In the genomic region with DNA sequence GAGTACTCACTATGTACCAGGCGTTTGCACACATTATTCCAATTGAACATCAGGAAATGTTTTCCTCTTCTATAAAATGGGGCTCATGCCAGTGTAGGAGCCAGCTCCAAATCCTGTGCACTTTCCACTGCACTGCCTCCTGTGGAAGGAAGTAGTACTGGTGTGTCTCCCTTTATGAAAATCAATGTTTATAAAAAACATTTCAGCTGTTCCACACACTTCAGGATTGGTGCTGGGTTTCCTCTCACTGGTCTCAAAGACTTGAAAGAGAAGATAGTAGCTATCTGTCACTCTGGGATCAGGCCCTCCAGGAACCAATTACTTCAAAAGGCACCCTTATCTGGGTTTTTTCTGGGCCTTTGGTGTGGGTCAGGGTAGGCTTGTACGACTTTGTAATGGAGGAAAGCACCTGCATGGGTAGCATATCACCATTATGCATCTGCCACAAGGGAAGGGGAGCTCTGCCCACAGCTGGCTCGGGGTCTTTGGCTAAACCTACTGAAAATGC, we compare ENCODE assay signal across 8 cellular contexts. TPM values are rescaled to one million over a fixed set of nuclear protein-coding genes. Genes with fewer than 3 reads are reported as not detected.
DNase-seq lines count a peak whose midpoint lies in the region; ATAC-seq and TF ChIP-seq lines count a peak whose summit lies in the region.

No MANE protein-coding gene starts in this region.

- H3K36me3 ChIP-seq in left ventricle myocardium inferior: peaks cover 85% of the 10 kb centered on the region

- no peaks in the 10 kb centered on the region for H3K9me3 ChIP-seq in left ventricle myocardium inferior (replicated peaks)

- intact Hi-C loops in left ventricle myocardium inferior (cut with micrococcal nuclease): no loop called here

- peaks cover 18% of the 10 kb centered on the region for H3K4me1 Mint-ChIP-seq in stimulated activated naive CD8-positive, alpha-beta T cell treated with anti-CD3 and anti-CD28 coated beads, Interleukin-15, Interleukin-2, amounts not matched to agents 100 ng/mL and 50 ng/mL, for 24 hours (ENCODE audit: low read depth)

- H3K27me3 Mint-ChIP-seq in stimulated activated naive CD8-positive, alpha-beta T cell treated with anti-CD3 and anti-CD28 coated beads, Interleukin-15, Interleukin-2, amounts not matched to agents 100 ng/mL and 50 ng/mL, for 24 hours: no peaks in the 10 kb centered on the region

- no peak for DNase-seq in stimulated activated naive CD8-positive, alpha-beta T cell treated with anti-CD3 and anti-CD28 coated beads, Interleukin-15, Interleukin-2, amounts not matched to agents 100 U/mL and 50 U/mL, for 24 hours
- peak; percentile 11 for DNase-seq in activated CD4-positive, alpha-beta T cell treated with anti-CD3 and anti-CD28 coated beads, Interleukin-2, amount 50 U/mL, for 1 hour
- no peak for DNase-seq in left ventricle myocardium inferior
- no peak for DNase-seq in GM10248 (ENCODE audit: extremely low spot score)
- DNase-seq in SKM-1 treated with dmso at 0.1 percent for 144 hours (lab: John Stamatoyannopoulos, UW; ENCODE audit: unreplicated experiment): no peak
- DNase-seq in HPDE6-E6E7 (ENCODE audit: extremely low spot score): no peak
- no peak for DNase-seq in NCI-H128 (lab: John Stamatoyannopoulos, UW; ENCODE audit: unreplicated experiment)

- POLR2A ChIA-PET in GM10248 (lab: Yijun Ruan, JAX): no interaction called here

- H3K4me1 ChIP-seq in left ventricle myocardium inferior: peaks cover 6% of the 10 kb centered on the region

- H3K4me3 ChIP-seq in left ventricle myocardium inferior: no peak overlapping the region

- peaks cover 82% of the 10 kb centered on the region for H3K36me3 Mint-ChIP-seq in stimulated activated naive CD8-positive, alpha-beta T cell treated with anti-CD3 and anti-CD28 coated beads, Interleukin-15, Interleukin-2, amounts not matched to agents 100 ng/mL and 50 ng/mL, for 24 hours (ENCODE audit: low read depth)

- no peak for ATAC-seq in stimulated activated naive CD8-positive, alpha-beta T cell treated with anti-CD3 and anti-CD28 coated beads, Interleukin-15, Interleukin-2, amounts not matched to agents 100 U/mL and 50 U/mL, for 24 hours

- CTCF ChIA-PET in GM10248 (lab: Yijun Ruan, JAX): interaction anchor here (0.7 to 5.8 kb wide), 10 partner anchors 9 to 72 kb away, joined by 3 to 37 read pairs (median 3); no protein-coding TSS in a partner anchor

- no peak overlapping the region for H3K4me3 Mint-ChIP-seq in stimulated activated naive CD8-positive, alpha-beta T cell treated with anti-CD3 and anti-CD28 coated beads, Interleukin-15, Interleukin-2, amounts not matched to agents 100 ng/mL and 50 ng/mL, for 24 hours

- H3K27me3 ChIP-seq in left ventricle myocardium inferior (ENCODE audit: low read depth): no peaks in the 10 kb centered on the region

- H3K27ac Mint-ChIP-seq in stimulated activated naive CD8-positive, alpha-beta T cell treated with anti-CD3 and anti-CD28 coated beads, Interleukin-15, Interleukin-2, amounts not matched to agents 100 ng/mL and 50 ng/mL, for 24 hours: peak overlapping the region; percentile 52

- TF ChIP-seq CTCF in left ventricle myocardium inferior (IDR thresholded peaks at IDR 0.05; ENCODE audit: borderline replicate concordance): peak; percentile 53
- no peak for TF ChIP-seq CTCF in GM10248 (IDR thresholded peaks at IDR 0.05; ENCODE audit: control extremely low read depth, extremely low read depth, low read depth, missing control alignments)

- H3K9me3 Mint-ChIP-seq in stimulated activated naive CD8-positive, alpha-beta T cell treated with anti-CD3 and anti-CD28 coated beads, Interleukin-15, Interleukin-2, amounts not matched to agents 100 ng/mL and 50 ng/mL, for 24 hours: no peaks in the 10 kb centered on the region

- no peak overlapping the region for H3K27ac ChIP-seq in left ventricle myocardium inferior (replicated peaks)

RNA-seq across cellular contexts. Expression of a gene that starts 32.5 kb away (rescaled TPM):
- total RNA-seq in left ventricle myocardium inferior: 51.3 TPM
